In the genomic region with DNA sequence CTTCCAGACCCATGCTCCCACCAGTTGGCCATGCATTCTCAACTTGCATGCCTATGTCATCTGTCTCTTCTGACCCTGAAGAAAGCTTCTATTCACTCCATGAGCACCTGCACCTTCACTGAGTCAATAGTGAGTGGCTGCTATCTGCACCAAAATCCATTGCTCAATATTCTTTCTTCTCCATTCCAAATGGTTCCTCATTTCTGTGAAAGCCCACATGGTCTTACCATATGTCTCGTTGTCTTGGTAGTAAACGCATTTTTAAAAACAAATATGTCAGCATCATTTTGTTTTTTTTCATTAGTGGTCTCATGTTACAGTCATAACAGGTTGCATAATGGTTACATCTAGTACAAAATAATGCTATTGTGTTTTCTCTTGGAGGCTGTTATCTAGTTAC, we compare ENCODE assay signal across 23 cellular contexts.
DNase-seq lines count a peak whose midpoint lies in the region; ATAC-seq, FAIRE-seq and TF ChIP-seq lines count a peak whose summit lies in the region.
"Had no signal": no experiment of that assay in that cellular context is flagged by ENCODE, and none has a peak within 500 bp of the region (broad histone marks: within the 10 kb centered on the region; RNA-seq: fewer than 3 reads in every experiment).

No MANE protein-coding gene starts in this region.

- H2AFZ ChIP-seq in HepG2 (ENCODE audit: low read length) = no peak overlapping the region

- H3K9ac ChIP-seq in HepG2 (ENCODE audit: insufficient read depth, low read depth, low read length) = no peak overlapping the region

- CTCF ChIA-PET in HepG2 (lab: Yijun Ruan, JAX; ENCODE audit: low intra/inter-chr PET ratio, low total read pairs) = no interaction called here

- H3K27me3 ChIP-seq in HepG2 (ENCODE audit: control insufficient read depth in 1 of 2, insufficient read depth in 2 of 2, low read length in 2 of 2) (no peaks in the 10 kb centered on the region), aorta (ENCODE audit: control insufficient read depth in 1 of 2, insufficient read depth in 2 of 2, low read length in 1 of 2) (no peaks in the 10 kb centered on the region)
- H3K27me3 ChIP-seq: pancreas, SJCRH30 had no signal

- H3K4me1 ChIP-seq in HepG2 (ENCODE audit: insufficient read depth, low read length) = peaks cover 55% of the 10 kb centered on the region
- no peaks in the 10 kb centered on the region for H3K4me1 ChIP-seq in aorta (ENCODE audit: control insufficient read depth in 1 of 2, insufficient read depth in 2 of 2, low read length in 2 of 2)
- H3K4me1 ChIP-seq: SJCRH30 had no signal

- no peak overlapping the region for H3K4me2 ChIP-seq in HepG2 (ENCODE audit: low read depth, low read length)

- H3K4me3 ChIP-seq in HepG2 (replicated peaks in 1 of 3; ENCODE audit: insufficient read depth in 1 of 3, low read depth in 2 of 3, low read length in 3 of 3) = no peak overlapping the region
- no peak overlapping the region for H3K4me3 ChIP-seq in aorta (ENCODE audit: low read length in 2 of 2)
- H3K4me3 ChIP-seq: pancreas, SJCRH30, skin epidermis had no signal

- H3K79me2 ChIP-seq in HepG2 (ENCODE audit: insufficient read depth, low read length) = no peaks in the 10 kb centered on the region

- no peak for TF ChIP-seq CTCF in HepG2 (CRISPR knock-in tag; IDR thresholded peaks at IDR 0.05)

- in situ Hi-C loops in HepG2 (cut with HindIII; ENCODE audit: extremely low pct_ligation_motif_present, low pct_unique_long_range_greater_than_20kb) = no loop called here

- TF ChIP-seq EP300 in HepG2 (IDR thresholded peaks at IDR 0.05; ENCODE audit: low read depth in 2 of 2, low read length in 2 of 2) (no peak), HepG2 (CRISPR knock-in tag; IDR thresholded peaks at IDR 0.05; ENCODE audit: borderline replicate concordance) (no peak)

- FAIRE-seq in HepG2 (lab: Jason Lieb, UNC) = no peak
- FAIRE-seq: endometrium, pancreas had no signal

- DNase-seq in COR-L47 (lab: John Stamatoyannopoulos, UW) (peak; percentile 0), NCI-H1436 (lab: John Stamatoyannopoulos, UW) (peak; percentile 43), SIG-M5 treated with dmso at 0.1 percent for 504 hours (lab: John Stamatoyannopoulos, UW; ENCODE audit: unreplicated experiment) (peak; percentile 87), HepG2 (ENCODE audit: low spot score) (no peak), NCI-H69 (lab: John Stamatoyannopoulos, UW) (no peak), NCI-H1092 treated with DMSO at 0.1 percent for 48 hours (lab: John Stamatoyannopoulos, UW) (no peak), aorta (no peak)
- DNase-seq: activated CD4-positive, CD25-positive, alpha-beta regulatory T cell treated with anti-CD3 and anti-CD28 coated beads, Interleukin-2, amount 50 U/mL, for 72 hours; amygdala; Calu3; foreskin melanocyte; IMR-90; NCI-H1105 treated with DMSO at 0.1 percent for 48 hours; NCI-H446 treated with DMSO at 0.1 percent for 48 hours; pancreas; SJCRH30; stimulated activated CD4-positive, alpha-beta T cell treated with anti-CD3 and anti-CD28 coated beads, Interleukin-4, amount 100 ng/mL, for 4 hours; stimulated activated CD8-positive, alpha-beta memory T cell treated with anti-CD3 and anti-CD28 coated beads, Interleukin-4, amount 100 ng/mL, for 48 hours; T-helper 9 cell had no signal

- intact Hi-C loops in HepG2 (cut with micrococcal nuclease; ENCODE audit: unreplicated experiment) (no loop called here), aorta (cut with DNase I) (no loop called here)

- WGBS in HepG2 (ENCODE audit: low lambda C conversion rate) = 35% methylated on average over 2 of the region's 2 CpGs
- WGBS in aorta, 2 donors = 87 to 88% methylated on average over 2 of the region's 2 CpGs

- H3K27ac ChIP-seq in HepG2 (ENCODE audit: extremely low read length, insufficient read depth, low read length) (no peak overlapping the region), aorta (ENCODE audit: low read depth in 1 of 2, low read length in 2 of 2) (no peak overlapping the region)
- H3K27ac ChIP-seq: SJCRH30 had no signal

- no TSS peak for BruUV-seq in HepG2 (replicated peaks; lab: Mats Ljungman, UMichigan)

- POLR2A ChIA-PET in HepG2 (lab: Yijun Ruan, JAX) = no interaction called here

- ATAC-seq in HepG2 = no peak
- ATAC-seq in GM18868 (IDR thresholded peaks at IDR 0.05; ENCODE audit: unreplicated experiment) = no peak
- no peak for ATAC-seq in aorta (ENCODE audit: low FRiP score)
- ATAC-seq: left lobe of liver had no signal

- H3K36me3 ChIP-seq in HepG2 (replicated peaks in 1 of 2; ENCODE audit: control insufficient read depth in 1 of 2, insufficient read depth in 2 of 2, low read length in 2 of 2) (no peaks in the 10 kb centered on the region), aorta (ENCODE audit: control insufficient read depth in 1 of 2, insufficient read depth in 2 of 2, low read length in 1 of 2) (no peaks in the 10 kb centered on the region)
- H3K36me3 ChIP-seq: pancreas, SJCRH30 had no signal

- no peak for TF ChIP-seq POLR2A in HepG2 (IDR thresholded peaks at IDR 0.05; ENCODE audit: insufficient read depth in 1 of 2, low read depth in 2 of 2, low read length in 2 of 2)

- H3K9me3 ChIP-seq in HepG2 (ENCODE audit: low read length) = no peaks in the 10 kb centered on the region
- no peaks in the 10 kb centered on the region for H3K9me3 ChIP-seq in aorta (ENCODE audit: control insufficient read depth, low read length)
- H3K9me3 ChIP-seq: pancreas, SJCRH30 had no signal

- H4K20me1 ChIP-seq in HepG2 (ENCODE audit: insufficient read depth, low read length) = no peaks in the 10 kb centered on the region

- TF ChIP-seq RAD21 in HepG2 (CRISPR knock-in tag; IDR thresholded peaks at IDR 0.05) = no peak

TF ChIP-seq in HepG2, 621 proteins besides CTCF, POLR2A, EP300 and RAD21:
- no peak for TF ChIP-seq FOXA1 (IDR thresholded peaks at IDR 0.05)
- 0 out of 2 replicates have a peak, but pooled peaks have one; percentile 17 for TF ChIP-seq FOXA1 (CRISPR knock-in tag; IDR thresholded peaks at IDR 0.05)
- TF ChIP-seq ZNF703 (CRISPR knock-in tag; IDR thresholded peaks at IDR 0.05; ENCODE audit: borderline replicate concordance) = no peak
- TF ChIP-seq, protein P1, sequence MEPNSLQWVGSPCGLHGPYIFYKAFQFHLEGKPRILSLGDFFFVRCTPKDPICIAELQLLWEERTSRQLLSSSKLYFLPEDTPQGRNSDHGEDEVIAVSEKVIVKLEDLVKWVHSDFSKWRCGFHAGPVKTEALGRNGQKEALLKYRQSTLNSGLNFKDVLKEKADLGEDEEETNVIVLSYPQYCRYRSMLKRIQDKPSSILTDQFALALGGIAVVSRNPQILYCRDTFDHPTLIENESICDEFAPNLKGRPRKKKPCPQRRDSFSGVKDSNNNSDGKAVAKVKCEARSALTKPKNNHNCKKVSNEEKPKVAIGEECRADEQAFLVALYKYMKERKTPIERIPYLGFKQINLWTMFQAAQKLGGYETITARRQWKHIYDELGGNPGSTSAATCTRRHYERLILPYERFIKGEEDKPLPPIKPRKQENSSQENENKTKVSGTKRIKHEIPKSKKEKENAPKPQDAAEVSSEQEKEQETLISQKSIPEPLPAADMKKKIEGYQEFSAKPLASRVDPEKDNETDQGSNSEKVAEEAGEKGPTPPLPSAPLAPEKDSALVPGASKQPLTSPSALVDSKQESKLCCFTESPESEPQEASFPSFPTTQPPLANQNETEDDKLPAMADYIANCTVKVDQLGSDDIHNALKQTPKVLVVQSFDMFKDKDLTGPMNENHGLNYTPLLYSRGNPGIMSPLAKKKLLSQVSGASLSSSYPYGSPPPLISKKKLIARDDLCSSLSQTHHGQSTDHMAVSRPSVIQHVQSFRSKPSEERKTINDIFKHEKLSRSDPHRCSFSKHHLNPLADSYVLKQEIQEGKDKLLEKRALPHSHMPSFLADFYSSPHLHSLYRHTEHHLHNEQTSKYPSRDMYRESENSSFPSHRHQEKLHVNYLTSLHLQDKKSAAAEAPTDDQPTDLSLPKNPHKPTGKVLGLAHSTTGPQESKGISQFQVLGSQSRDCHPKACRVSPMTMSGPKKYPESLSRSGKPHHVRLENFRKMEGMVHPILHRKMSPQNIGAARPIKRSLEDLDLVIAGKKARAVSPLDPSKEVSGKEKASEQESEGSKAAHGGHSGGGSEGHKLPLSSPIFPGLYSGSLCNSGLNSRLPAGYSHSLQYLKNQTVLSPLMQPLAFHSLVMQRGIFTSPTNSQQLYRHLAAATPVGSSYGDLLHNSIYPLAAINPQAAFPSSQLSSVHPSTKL (CRISPR knock-in tag; IDR thresholded peaks at IDR 0.05) = 0 out of 2 replicates have a peak, but pooled peaks have one; percentile 19
- 0 out of 2 replicates have a peak, but pooled peaks have one; percentile 33 for TF ChIP-seq CEBPG (CRISPR knock-in tag; IDR thresholded peaks at IDR 0.05)
- TF ChIP-seq, protein P2, sequence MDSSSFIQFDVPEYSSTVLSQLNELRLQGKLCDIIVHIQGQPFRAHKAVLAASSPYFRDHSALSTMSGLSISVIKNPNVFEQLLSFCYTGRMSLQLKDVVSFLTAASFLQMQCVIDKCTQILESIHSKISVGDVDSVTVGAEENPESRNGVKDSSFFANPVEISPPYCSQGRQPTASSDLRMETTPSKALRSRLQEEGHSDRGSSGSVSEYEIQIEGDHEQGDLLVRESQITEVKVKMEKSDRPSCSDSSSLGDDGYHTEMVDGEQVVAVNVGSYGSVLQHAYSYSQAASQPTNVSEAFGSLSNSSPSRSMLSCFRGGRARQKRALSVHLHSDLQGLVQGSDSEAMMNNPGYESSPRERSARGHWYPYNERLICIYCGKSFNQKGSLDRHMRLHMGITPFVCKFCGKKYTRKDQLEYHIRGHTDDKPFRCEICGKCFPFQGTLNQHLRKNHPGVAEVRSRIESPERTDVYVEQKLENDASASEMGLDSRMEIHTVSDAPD (CRISPR knock-in tag; IDR thresholded peaks at IDR 0.05) = 0 out of 2 replicates have a peak, but pooled peaks have one; percentile 27
- 0 out of 2 replicates have a peak, but pooled peaks have one; percentile 22 for TF ChIP-seq CEBPB (IDR thresholded peaks at IDR 0.05; ENCODE audit: borderline replicate concordance, low read depth, low read length)
- no peak for TF ChIP-seq ZBTB8A (CRISPR knock-in tag; IDR thresholded peaks at IDR 0.05; ENCODE audit: borderline replicate concordance, low read depth)
- TF ChIP-seq ZNF644 (CRISPR knock-in tag; IDR thresholded peaks at IDR 0.05; ENCODE audit: low read depth) = 0 out of 2 replicates have a peak, but pooled peaks have one; percentile 27
- TF ChIP-seq, protein P3, sequence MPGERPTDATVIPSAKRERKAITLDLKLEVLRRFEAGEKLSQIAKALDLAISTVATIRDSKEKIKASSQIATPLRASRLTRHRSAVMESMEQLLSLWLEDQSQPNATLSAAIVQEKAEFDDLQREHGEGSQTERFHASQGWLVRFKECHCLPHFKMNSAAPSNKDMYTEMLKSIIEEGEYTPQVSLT (CRISPR knock-in tag; IDR thresholded peaks at IDR 0.05; ENCODE audit: borderline replicate concordance, low read depth) = no peak
- no peak for TF ChIP-seq IRF2 (CRISPR knock-in tag; IDR thresholded peaks at IDR 0.05)

Comparison
In these comparisons a context has a peak if more than half of its experiments do, and no peak if none do; other contexts are left out.
1. DNase-seq: peak in COR-L47 (single experiment), NCI-H1436 (single experiment) and SIG-M5 treated with dmso at 0.1 percent for 504 hours (single experiment); none in HepG2 (single experiment), NCI-H69 (single experiment), NCI-H1092 treated with DMSO at 0.1 percent for 48 hours (single experiment) and aorta (0 of 2).